1 cellular context compared by ENCODE assay signal in the genomic region with DNA sequence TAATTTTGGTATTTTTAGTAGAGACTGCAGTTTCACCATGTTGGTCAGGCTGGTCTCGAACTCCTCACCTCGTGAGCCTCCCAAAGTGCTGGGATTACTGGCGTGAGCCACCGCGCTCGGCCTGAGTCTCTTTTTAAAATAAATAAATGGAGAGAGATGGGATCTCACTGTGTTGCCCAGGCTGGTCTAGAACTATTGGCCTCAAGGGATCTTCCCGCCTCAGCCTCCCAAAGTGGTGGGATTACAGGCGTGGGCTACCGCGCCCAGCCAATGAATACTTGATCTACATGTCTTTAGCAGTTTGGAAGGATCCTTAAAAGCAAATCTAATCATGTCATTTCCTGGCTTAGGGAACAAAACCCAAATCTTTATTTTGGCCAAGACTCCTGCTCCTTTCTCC.
TF ChIP-seq lines count a peak whose summit lies in the region.

No MANE protein-coding gene starts in this region.

TF ChIP-seq in GM12878, 131 proteins besides CTCF, POLR2A, EP300 and RAD21:
- no peak for TF ChIP-seq ASH2L (IDR thresholded peaks at IDR 0.05; ENCODE audit: borderline replicate concordance, low read depth)
- TF ChIP-seq ESRRA (IDR thresholded peaks at IDR 0.05; ENCODE audit: low read length), result no peak
- no peak for TF ChIP-seq NFYA (IDR thresholded peaks at IDR 0.05; ENCODE audit: borderline replicate concordance, low read depth, low read length)
